11 cellular contexts compared by ENCODE assay signal in genomic region chr10:76881477-76882220, GRCh38.
A peak's percentile ranks its signal among the peaks of the same experiment; 100 is the strongest.
DNase-seq lines count a peak whose midpoint lies in the region; ATAC-seq and TF ChIP-seq lines count a peak whose summit lies in the region.
"Had no signal": no experiment of that assay in that cellular context is flagged by ENCODE, and none has a peak within 500 bp of the region (broad histone marks: within the 10 kb centered on the region; RNA-seq: fewer than 3 reads in every experiment).

No MANE protein-coding gene starts in this region.

- H3K27ac Mint-ChIP-seq in activated CD4-positive, alpha-beta memory T cell treated with anti-CD3 and anti-CD28 coated beads for 36 hours = no peak overlapping the region
- no peak overlapping the region for H3K27ac Mint-ChIP-seq in T-helper 2 cell treated with Interferon-gamma antibody and Interleukin-4, amounts not matched to agents 5 μg/mL and 100 μg/mL, for 36 hours
- H3K27ac Mint-ChIP-seq: activated naive CD8-positive, alpha-beta T cell treated with anti-CD3 and anti-CD28 coated beads, Interleukin-2, amount 50 U/mL, for 24 hours; natural killer cell treated with Interleukin-12 subunit alpha and Interleukin-12 subunit beta and Interleukin-15 and Interleukin-18, amount 100 ng/mL, for 72 hours had no signal

- H3K4me1 Mint-ChIP-seq in activated CD4-positive, alpha-beta memory T cell treated with anti-CD3 and anti-CD28 coated beads for 36 hours (ENCODE audit: low read depth) = no peaks in the 10 kb centered on the region
- H3K4me1 Mint-ChIP-seq in T-helper 2 cell treated with Interferon-gamma antibody and Interleukin-4, amounts not matched to agents 5 μg/mL and 100 μg/mL, for 36 hours (ENCODE audit: low read depth) = no peaks in the 10 kb centered on the region

- intact Hi-C loops in activated CD4-positive, alpha-beta memory T cell treated with anti-CD3 and anti-CD28 coated beads for 36 hours (cut with micrococcal nuclease) = no loop called here

- no peaks in the 10 kb centered on the region for H3K27me3 ChIP-seq in brain microvascular endothelial cell (replicated peaks)
- H3K27me3 ChIP-seq: foreskin keratinocyte had no signal

- POLR2A ChIA-PET in activated CD4-positive, alpha-beta memory T cell treated with anti-CD3 and anti-CD28 coated beads for 36 hours (lab: Charles Lee) = no interaction called here

- no peak for TF ChIP-seq CTCF in brain microvascular endothelial cell (IDR thresholded peaks at IDR 0.05; ENCODE audit: low read depth, low read length, missing control alignments)

- peak; percentile 58 for DNase-seq in GM03348 (ENCODE audit: low spot score)
- DNase-seq in fibroblast of gingiva (ENCODE audit: low read depth) = peak; percentile 70
- no peak for DNase-seq in activated CD4-positive, alpha-beta memory T cell treated with anti-CD3 and anti-CD28 coated beads for 36 hours
- DNase-seq in brain microvascular endothelial cell = no peak
- DNase-seq in T-helper 2 cell treated with Interferon-gamma antibody and Interleukin-4, amounts not matched to agents 5 μg/mL and 100 μg/mL, for 36 hours (ENCODE audit: low spot score) = no peak
- no peak for DNase-seq in left lobe of liver (ENCODE audit: low spot score)
- DNase-seq: activated naive CD8-positive, alpha-beta T cell treated with anti-CD3 and anti-CD28 coated beads, Interleukin-2, amount 50 U/mL, for 24 hours; foreskin keratinocyte had no signal

- no peak overlapping the region for H3K4me3 ChIP-seq in brain microvascular endothelial cell (ENCODE audit: low read depth, low read length)

- in situ Hi-C loops in brain microvascular endothelial cell (cut with HindIII; ENCODE audit: low pct_ligation_motif_present, low sequenced_read_pairs) = no loop called here

- H3K36me3 ChIP-seq in brain microvascular endothelial cell (replicated peaks) = no peaks in the 10 kb centered on the region

- no peak overlapping the region for H3K27ac ChIP-seq in brain microvascular endothelial cell
- H3K27ac ChIP-seq: foreskin keratinocyte had no signal

- H3K9me3 Mint-ChIP-seq in activated CD4-positive, alpha-beta memory T cell treated with anti-CD3 and anti-CD28 coated beads for 36 hours = no peaks in the 10 kb centered on the region
- H3K9me3 Mint-ChIP-seq in T-helper 2 cell treated with Interferon-gamma antibody and Interleukin-4, amounts not matched to agents 5 μg/mL and 100 μg/mL, for 36 hours = no peaks in the 10 kb centered on the region
- H3K9me3 Mint-ChIP-seq: activated naive CD8-positive, alpha-beta T cell treated with anti-CD3 and anti-CD28 coated beads, Interleukin-2, amount 50 U/mL, for 24 hours; natural killer cell treated with Interleukin-12 subunit alpha and Interleukin-12 subunit beta and Interleukin-15 and Interleukin-18, amount 100 ng/mL, for 72 hours had no signal

- no peaks in the 10 kb centered on the region for H3K27me3 Mint-ChIP-seq in activated CD4-positive, alpha-beta memory T cell treated with anti-CD3 and anti-CD28 coated beads for 36 hours
- no peaks in the 10 kb centered on the region for H3K27me3 Mint-ChIP-seq in T-helper 2 cell treated with Interferon-gamma antibody and Interleukin-4, amounts not matched to agents 5 μg/mL and 100 μg/mL, for 36 hours (ENCODE audit: low read depth)

- CTCF ChIA-PET in activated CD4-positive, alpha-beta memory T cell treated with anti-CD3 and anti-CD28 coated beads for 36 hours (lab: Charles Lee) = no interaction called here

- ATAC-seq in GM19452 (IDR thresholded peaks at IDR 0.05; ENCODE audit: unreplicated experiment) (peak; percentile 78), HG03103 (IDR thresholded peaks at IDR 0.05; ENCODE audit: low read depth, unreplicated experiment) (peak; percentile 83), left lobe of liver (no peak)
- ATAC-seq: activated naive CD8-positive, alpha-beta T cell treated with anti-CD3 and anti-CD28 coated beads, Interleukin-2, amount 50 U/mL, for 24 hours; foreskin keratinocyte had no signal

- no peak overlapping the region for H3K4me3 Mint-ChIP-seq in activated CD4-positive, alpha-beta memory T cell treated with anti-CD3 and anti-CD28 coated beads for 36 hours
- H3K4me3 Mint-ChIP-seq in T-helper 2 cell treated with Interferon-gamma antibody and Interleukin-4, amounts not matched to agents 5 μg/mL and 100 μg/mL, for 36 hours = no peak overlapping the region
- H3K4me3 Mint-ChIP-seq: activated naive CD8-positive, alpha-beta T cell treated with anti-CD3 and anti-CD28 coated beads, Interleukin-2, amount 50 U/mL, for 24 hours; natural killer cell treated with Interleukin-12 subunit alpha and Interleukin-12 subunit beta and Interleukin-15 and Interleukin-18, amount 100 ng/mL, for 72 hours had no signal

- H3K36me3 Mint-ChIP-seq in activated CD4-positive, alpha-beta memory T cell treated with anti-CD3 and anti-CD28 coated beads for 36 hours = no peaks in the 10 kb centered on the region
- H3K36me3 Mint-ChIP-seq in T-helper 2 cell treated with Interferon-gamma antibody and Interleukin-4, amounts not matched to agents 5 μg/mL and 100 μg/mL, for 36 hours (ENCODE audit: low read depth) = no peaks in the 10 kb centered on the region
- H3K36me3 Mint-ChIP-seq: natural killer cell treated with Interleukin-12 subunit alpha and Interleukin-12 subunit beta and Interleukin-15 and Interleukin-18, amount 100 ng/mL, for 72 hours had no signal

Comparison
In these comparisons a context has a peak if more than half of its experiments do, and no peak if none do; other contexts are left out.
1. DNase-seq: peak in GM03348 (single experiment) and fibroblast of gingiva (single experiment); none in activated CD4-positive, alpha-beta memory T cell treated with anti-CD3 and anti-CD28 coated beads for 36 hours (single experiment), brain microvascular endothelial cell (single experiment), T-helper 2 cell treated with Interferon-gamma antibody and Interleukin-4, amounts not matched to agents 5 μg/mL and 100 μg/mL, for 36 hours (single experiment) and left lobe of liver (single experiment).